ENCODE assay signal across 8 cellular contexts in genomic region chr15:60390931-60391501, GRCh38. TPM values are rescaled to one million over a fixed set of nuclear protein-coding genes. Genes with fewer than 3 reads are reported as not detected.
DNase-seq lines count a peak whose midpoint lies in the region; ATAC-seq and TF ChIP-seq lines count a peak whose summit lies in the region.

No MANE protein-coding gene starts in this region.

- ATAC-seq in GM18517 (IDR thresholded peaks at IDR 0.05; ENCODE audit: unreplicated experiment), result no peak

- peaks cover 97% of the 10 kb centered on the region for H3K79me2 ChIP-seq in ACC112 (ENCODE audit: control insufficient read depth, insufficient read depth, low read length, unreplicated experiment)

- no peaks in the 10 kb centered on the region for H3K27me3 ChIP-seq in ACC112 (ENCODE audit: insufficient read depth, low read length)

- H3K4me1 Mint-ChIP-seq in type B pancreatic cell (ENCODE audit: unreplicated experiment), result peaks cover 70% of the 10 kb centered on the region

- H3K27ac Mint-ChIP-seq in type B pancreatic cell, result peak overlapping the region; percentile 97

- no peak overlapping the region for H2AFZ ChIP-seq in ACC112 (ENCODE audit: low read length, unreplicated experiment)

- H3K36me3 Mint-ChIP-seq in type B pancreatic cell, result peaks cover 52% of the 10 kb centered on the region

- no peak for TF ChIP-seq CTCF in astrocyte of the cerebellum (IDR thresholded peaks at IDR 0.05; ENCODE audit: low read depth, low read length, missing control alignments)
- no peak for TF ChIP-seq CTCF in type B pancreatic cell (conservative IDR thresholded peaks at IDR 0.05)

- in situ Hi-C loops in astrocyte of the cerebellum (cut with HindIII; ENCODE audit: low sequenced_read_pairs), result loop anchor here (5.0 kb wide), 1 partner anchor 36 kb away; no protein-coding TSS in a partner anchor

- peaks cover 6% of the 10 kb centered on the region for H3K9me3 Mint-ChIP-seq in type B pancreatic cell

- H3K4me3 ChIP-seq in ACC112 (ENCODE audit: low read depth, low read length), result peak overlapping the region; percentile 95
- H3K4me3 ChIP-seq in astrocyte of the cerebellum (ENCODE audit: low read depth, low read length), result peak overlapping the region; percentile 73

- H3K36me3 ChIP-seq in ACC112 (ENCODE audit: insufficient read depth, low read length), result peaks cover 57% of the 10 kb centered on the region

- peaks cover 76% of the 10 kb centered on the region for H3K4me1 ChIP-seq in ACC112 (ENCODE audit: control insufficient read depth, insufficient read depth, low read length, unreplicated experiment)

- H3K27ac ChIP-seq in ACC112 (ENCODE audit: low read depth, low read length), result peak overlapping the region; percentile 98

- DNase-seq in HUDEP-2 (lab: John Stamatoyannopoulos, UW; ENCODE audit: unreplicated experiment in 76 of 76), result peak in 54 of 76 experiments; percentile 1 to 59 (median 27)
- DNase-seq in astrocyte of the cerebellum (ENCODE audit: low read depth), result peak; percentile 74
- peak; percentile 84 for DNase-seq in kidney glomerular epithelial cell (lab: John Stamatoyannopoulos, UW)
- DNase-seq in type B pancreatic cell (ENCODE audit: extremely low spot score, unreplicated experiment), result no peak
- DNase-seq in NCI-H2227 (lab: John Stamatoyannopoulos, UW; ENCODE audit: unreplicated experiment), result no peak
- DNase-seq in stimulated activated CD4-positive, alpha-beta T cell treated with anti-CD3 and anti-CD28 coated beads, Interleukin-4, amount 100 ng/mL, for 1 hour, result no peak

- H3K27me3 Mint-ChIP-seq in type B pancreatic cell, result peaks cover 3% of the 10 kb centered on the region

- peak overlapping the region; percentile 77 for H3K4me3 Mint-ChIP-seq in type B pancreatic cell

RNA-seq across cellular contexts. Expression of gene ANXA2, which starts 6.8 kb away (rescaled TPM):
- 493 and 1,531 TPM in 2 replicates for total RNA-seq in type B pancreatic cell (ENCODE audit: low replicate concordance)

Comparison
In these comparisons a context has a peak if more than half of its experiments do, and no peak if none do; other contexts are left out.
1. DNase-seq: peak in HUDEP-2 (54 of 76), astrocyte of the cerebellum (single experiment) and kidney glomerular epithelial cell (single experiment); none in type B pancreatic cell (single experiment), NCI-H2227 (single experiment) and stimulated activated CD4-positive, alpha-beta T cell treated with anti-CD3 and anti-CD28 coated beads, Interleukin-4, amount 100 ng/mL, for 1 hour (single experiment).